In genomic region chr12:8866429-8866828, GRCh38 we compare ENCODE assay signal across 9 cellular contexts. TPM values are rescaled to one million over a fixed set of nuclear protein-coding genes. Genes with fewer than 3 reads are reported as not detected.
"Had no signal": no experiment of that assay in that cellular context is flagged by ENCODE, and none has a peak within 500 bp of the region (broad histone marks: within the 10 kb centered on the region; RNA-seq: fewer than 3 reads in every experiment).

No MANE protein-coding gene starts in this region.

- H3K9me3 Mint-ChIP-seq: GM23338, IgD-negative memory B cell had no signal

- H3K4me3 Mint-ChIP-seq: GM23338, H9, IgD-negative memory B cell had no signal

- H3K4me1 Mint-ChIP-seq: GM23338, H9, IgD-negative memory B cell had no signal

- DNase-seq: H9, HCEC 1CT, KG1 had no signal

- H3K27me3 Mint-ChIP-seq: IgD-negative memory B cell had no signal

- ATAC-seq: GM23338, HepG2 had no signal

- H3K27ac ChIP-seq: HL-60 had no signal

- FAIRE-seq: H1, H54, HepG2 had no signal

- H3K4me2 ChIP-seq: GM23338 had no signal

- H2AFZ ChIP-seq: GM23338 had no signal

- H3K36me3 Mint-ChIP-seq: IgD-negative memory B cell had no signal

- H3K4me3 ChIP-seq: GM23338 had no signal

RNA-seq across cellular contexts. Expression of gene A2ML1, which starts 44.0 kb away (rescaled TPM):
- total RNA-seq: HepG2 had no signal
- polyA plus RNA-seq: HepG2, IgD-negative memory B cell had no signal
